In the genomic region with DNA sequence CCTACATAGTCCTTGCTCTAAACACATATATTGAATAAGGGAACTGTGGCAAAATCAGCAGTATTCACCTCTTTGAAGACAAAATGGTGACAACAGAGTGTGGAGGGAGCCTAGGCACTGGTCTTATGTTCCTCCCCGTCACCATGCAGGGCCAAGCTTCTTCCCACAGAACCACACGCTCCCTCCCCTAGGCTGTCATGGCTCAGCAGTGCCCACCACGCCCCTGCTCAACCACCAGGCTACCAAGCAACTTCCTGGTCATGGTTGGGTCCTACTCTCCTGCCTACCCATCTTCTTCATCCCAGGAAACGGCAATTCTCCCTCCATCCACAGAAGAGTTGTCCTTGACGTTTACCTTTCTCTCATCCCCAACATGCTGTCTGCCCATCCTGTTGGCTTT, we compare ENCODE assay signal across 25 cellular contexts.
"Had no signal": no experiment of that assay in that cellular context is flagged by ENCODE, and none has a peak within 500 bp of the region (broad histone marks: within the 10 kb centered on the region; RNA-seq: fewer than 3 reads in every experiment).

No MANE protein-coding gene starts in this region.

- H3K27me3 ChIP-seq: thyroid gland, upper lobe of right lung had no signal

- H3K27me3 Mint-ChIP-seq: activated CD4-positive, alpha-beta T cell treated with anti-CD3 and anti-CD28 coated beads for 36 hours; naive thymus-derived CD4-positive, alpha-beta T cell; stimulated activated memory B cell treated with anti-CD40 and anti-IgM and Interleukin-4, amounts not matched to agents 10 μg/mL and 1 μg/mL and 100 μg/mL, for 72 hours; T-cell had no signal

- H3K27ac ChIP-seq: parathyroid adenoma, psoas muscle, thyroid gland, upper lobe of right lung had no signal

- H3K4me1 Mint-ChIP-seq: stimulated activated memory B cell treated with anti-CD40 and anti-IgM and Interleukin-4, amounts not matched to agents 10 μg/mL and 1 μg/mL and 100 μg/mL, for 72 hours had no signal

- H3K4me1 ChIP-seq: psoas muscle, thyroid gland, upper lobe of right lung had no signal

- H3K27ac Mint-ChIP-seq: activated CD4-positive, alpha-beta T cell treated with anti-CD3 and anti-CD28 coated beads for 36 hours; activated CD8-positive, alpha-beta T cell treated with anti-CD3 and anti-CD28 coated beads, Interleukin-2, amount 10 ng/mL, durations not matched to agents 7 days and 5 days; immature natural killer cell; stimulated activated memory B cell treated with anti-CD40 and anti-IgM and Interleukin-4, amounts not matched to agents 10 μg/mL and 1 μg/mL and 100 μg/mL, for 72 hours; stimulated activated naive CD8-positive, alpha-beta T cell treated with anti-CD3 and anti-CD28 coated beads, Interleukin-15, amount 100 ng/mL, for 72 hours; T-cell had no signal

- H3K4me3 ChIP-seq: psoas muscle, smooth muscle cell, thyroid gland, upper lobe of right lung had no signal

- ATAC-seq: activated CD4-positive, alpha-beta T cell treated with anti-CD3 and anti-CD28 coated beads for 36 hours; activated CD8-positive, alpha-beta T cell treated with anti-CD3 and anti-CD28 coated beads, Interleukin-2, amount 10 ng/mL, durations not matched to agents 7 days and 5 days; naive thymus-derived CD4-positive, alpha-beta T cell; psoas muscle; stimulated activated memory B cell treated with anti-CD40 and anti-IgM and Interleukin-4, amounts not matched to agents 10 μg/mL and 1 μg/mL and 100 μg/mL, for 72 hours; stimulated activated naive CD8-positive, alpha-beta T cell treated with anti-CD3 and anti-CD28 coated beads, Interleukin-15, amount 100 ng/mL, for 72 hours; T-cell; upper lobe of right lung had no signal

- H3K9me3 ChIP-seq: psoas muscle, thyroid gland, upper lobe of right lung had no signal

- H3K4me3 Mint-ChIP-seq: activated CD4-positive, alpha-beta T cell treated with anti-CD3 and anti-CD28 coated beads for 36 hours; activated CD8-positive, alpha-beta T cell treated with anti-CD3 and anti-CD28 coated beads, Interleukin-2, amount 10 ng/mL, durations not matched to agents 7 days and 5 days; immature natural killer cell; naive thymus-derived CD4-positive, alpha-beta T cell; stimulated activated memory B cell treated with anti-CD40 and anti-IgM and Interleukin-4, amounts not matched to agents 10 μg/mL and 1 μg/mL and 100 μg/mL, for 72 hours; stimulated activated naive CD8-positive, alpha-beta T cell treated with anti-CD3 and anti-CD28 coated beads, Interleukin-15, amount 100 ng/mL, for 72 hours; T-cell had no signal

- H3K36me3 ChIP-seq: upper lobe of right lung had no signal

- DNase-seq: activated CD4-positive, alpha-beta T cell treated with anti-CD3 and anti-CD28 coated beads for 36 hours; activated CD4-positive, CD25-positive, alpha-beta regulatory T cell; activated gamma-delta T cell treated with Interleukin-2 at 50 U/mL for 16 hours; activated naive CD4-positive, alpha-beta T cell treated with anti-CD3 and anti-CD28 coated beads, Interleukin-2, amount 50 U/mL, for 16 hours; amniotic stem cell; central memory CD4-positive, alpha-beta T cell; effector CD8-positive, alpha-beta T cell; hypothalamus; immature natural killer cell; kidney; midbrain; naive thymus-derived CD4-positive, alpha-beta T cell; nucleus accumbens; psoas muscle; stimulated activated CD4-positive, alpha-beta T cell treated with anti-CD3 and anti-CD28 coated beads, Interleukin-1b, Interleukin-23, amount 100 ng/mL, for 48 hours; stimulated activated CD4-positive, alpha-beta T cell treated with anti-CD3 and anti-CD28 coated beads, Interleukin-4, amount 100 ng/mL, for 4 hours; stimulated activated CD8-positive, alpha-beta memory T cell treated with anti-CD3 and anti-CD28 coated beads, Interleukin-4, amount 100 ng/mL, for 48 hours; stimulated activated naive CD8-positive, alpha-beta T cell treated with anti-CD3 and anti-CD28 coated beads, Interleukin-15, amount 100 ng/mL, for 72 hours; T-cell; thyroid gland; upper lobe of right lung had no signal
